10 cellular contexts compared by ENCODE assay signal in the genomic region with DNA sequence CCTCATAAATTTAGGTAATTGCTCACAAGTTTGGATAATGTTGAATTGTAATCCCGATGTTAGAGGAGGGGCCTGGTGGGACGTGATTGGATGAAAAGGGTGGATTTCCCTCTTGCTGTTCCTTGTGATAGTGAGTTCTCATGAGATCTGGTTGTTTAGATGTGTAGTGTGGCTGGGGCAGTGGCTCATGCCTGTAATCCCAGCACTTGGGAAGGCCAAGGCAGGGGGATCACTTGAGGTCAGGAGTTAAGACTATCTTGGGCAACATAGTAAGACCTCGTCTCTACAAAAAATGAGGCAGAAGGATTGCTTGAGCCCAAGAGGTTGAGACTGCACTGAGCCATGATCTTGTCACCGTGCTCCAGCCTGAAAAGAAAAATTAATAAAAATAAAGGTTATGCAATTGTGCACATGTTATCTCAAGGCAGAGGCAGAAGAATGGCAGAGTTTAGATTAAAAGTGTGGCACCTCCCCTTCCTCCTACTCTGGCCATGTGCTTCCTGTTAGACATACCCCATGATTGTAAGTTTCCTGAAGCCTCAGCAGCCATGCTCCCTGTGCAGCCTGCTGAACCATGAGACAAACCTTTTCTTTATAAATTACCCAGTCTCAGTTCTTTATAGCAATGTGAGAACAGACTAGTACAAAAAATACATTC. TPM values are rescaled to one million over a fixed set of nuclear protein-coding genes. Genes with fewer than 3 reads are reported as not detected.
A peak's percentile ranks its signal among the peaks of the same experiment; 100 is the strongest.
DNase-seq lines count a peak whose midpoint lies in the region; ATAC-seq, FAIRE-seq and TF ChIP-seq lines count a peak whose summit lies in the region.
"Had no signal": no experiment of that assay in that cellular context is flagged by ENCODE, and none has a peak within 500 bp of the region (broad histone marks: within the 10 kb centered on the region; RNA-seq: fewer than 3 reads in every experiment).

No MANE protein-coding gene starts in this region.

- ATAC-seq in T-helper 17 cell (no peak), GM19351 (IDR thresholded peaks at IDR 0.05; ENCODE audit: unreplicated experiment) (no peak), pancreas (no peak), GM18870 (IDR thresholded peaks at IDR 0.05; ENCODE audit: unreplicated experiment) (no peak)

- H3K79me2 ChIP-seq in fibroblast of lung (ENCODE audit: control insufficient read depth, insufficient read depth, low read length): peaks cover 12% of the 10 kb centered on the region

- peaks cover 31 to 55% (median 54%) of the 10 kb centered on the region in 11 experiments for H3K36me3 ChIP-seq in BLaER1 treated with 17β-estradiol and CSF1 and Interleukin-3, amounts not matched to agents 10 nM and 100 nM
- peaks cover 3% of the 10 kb centered on the region for H3K36me3 ChIP-seq in fibroblast of lung (ENCODE audit: control insufficient read depth, insufficient read depth, low read length)
- peaks cover 0 to 11% (median 11%) of the 10 kb centered on the region in 3 donors for H3K36me3 ChIP-seq in pancreas
- H3K36me3 ChIP-seq in H7 (replicated peaks; ENCODE audit: control insufficient read depth, insufficient read depth, low read length): peaks cover 28% of the 10 kb centered on the region

- H3K27me3 Mint-ChIP-seq in T-helper 17 cell: no peaks in the 10 kb centered on the region

- H3K4me3 Mint-ChIP-seq in T-helper 17 cell: peak overlapping the region; percentile 91

- DNase-seq in T-helper 17 cell: no peak
- no peak for DNase-seq in fibroblast of lung (ENCODE audit: low read depth in 2 of 2)
- DNase-seq in pancreas: no peak
- DNase-seq in H7: no peak
- DNase-seq: effector memory CD4-positive, alpha-beta T cell; NCI-H2081 had no signal

- H3K27ac ChIP-seq in BLaER1 treated with 17β-estradiol and CSF1 and Interleukin-3, amounts not matched to agents 10 nM and 100 nM: peak overlapping the region in 8 of 11 experiments; percentile 45 to 97 (median 95); a peak in 12 of 22 replicates
- no peak overlapping the region for H3K27ac ChIP-seq in fibroblast of lung (ENCODE audit: insufficient read depth, low read length)
- no peak overlapping the region for H3K27ac ChIP-seq in pancreas

- H3K27me3 ChIP-seq in BLaER1 treated with 17β-estradiol and CSF1 and Interleukin-3, amounts not matched to agents 10 nM and 100 nM: no peaks in the 10 kb centered on the region
- no peaks in the 10 kb centered on the region for H3K27me3 ChIP-seq in fibroblast of lung (ENCODE audit: control insufficient read depth, insufficient read depth, low read length)
- no peaks in the 10 kb centered on the region for H3K27me3 ChIP-seq in pancreas
- no peaks in the 10 kb centered on the region for H3K27me3 ChIP-seq in H7 (ENCODE audit: control insufficient read depth, insufficient read depth, low read length)

- no peaks in the 10 kb centered on the region for H3K9me3 ChIP-seq in BLaER1 treated with 17β-estradiol and CSF1 and Interleukin-3, amounts not matched to agents 10 nM and 100 nM (replicated peaks in 1 of 11)
- no peaks in the 10 kb centered on the region for H3K9me3 ChIP-seq in T-helper 17 cell (ENCODE audit: control insufficient read depth, low read length, poor library complexity, severe bottlenecking)
- no peaks in the 10 kb centered on the region for H3K9me3 ChIP-seq in fibroblast of lung (ENCODE audit: control insufficient read depth, insufficient read depth, low read depth, low read length)
- H3K9me3 ChIP-seq in pancreas: no peaks in the 10 kb centered on the region

- TF ChIP-seq CTCF in fibroblast of lung (conservative IDR thresholded peaks at IDR 0.05 in 1 of 2, IDR thresholded peaks at IDR 0.05 in 1 of 2; ENCODE audit: low read depth in 1 of 2, low read length in 2 of 2) (no peak), pancreas (IDR thresholded peaks at IDR 0.05) (no peak)

- peak; percentile 2 for TF ChIP-seq POLR2A in GM19099 (IDR thresholded peaks at IDR 0.05; ENCODE audit: extremely low read depth, insufficient read length, low read depth)

- H3K4me3 ChIP-seq in BLaER1 treated with 17β-estradiol and CSF1 and Interleukin-3, amounts not matched to agents 10 nM and 100 nM: peak overlapping the region in 9 of 10 experiments; percentile 79 to 96 (median 92); a peak in 17 of 20 replicates
- H3K4me3 ChIP-seq in fibroblast of lung (replicated peaks in 1 of 4; ENCODE audit: control extremely low read depth in 1 of 4, insufficient read depth in 1 of 4, low read depth in 3 of 4, low read length in 4 of 4): peak overlapping the region in 1 of 4 experiments; percentile 75
- H3K4me3 ChIP-seq in pancreas: peak overlapping the region in 1 of 4 donors; percentile 89
- no peak overlapping the region for H3K4me3 ChIP-seq in H7 (ENCODE audit: insufficient read depth, low read depth, low read length)

- 88 to 92% methylated on average over 4 of the region's 4 CpGs for WGBS in pancreas, 2 donors

- H3K9ac ChIP-seq in BLaER1 treated with 17β-estradiol and CSF1 and Interleukin-3, amounts not matched to agents 10 nM and 100 nM: peak overlapping the region in 6 of 11 experiments; percentile 1 to 98 (median 78); a peak in 8 of 22 replicates
- H3K9ac ChIP-seq in fibroblast of lung (ENCODE audit: insufficient read depth, low read length): no peak overlapping the region

- peaks cover 4% of the 10 kb centered on the region for H3K36me3 Mint-ChIP-seq in T-helper 17 cell (ENCODE audit: low read depth)

- peaks cover 25 to 43% (median 32%) of the 10 kb centered on the region in 10 experiments for H3K4me1 ChIP-seq in BLaER1 treated with 17β-estradiol and CSF1 and Interleukin-3, amounts not matched to agents 10 nM and 100 nM
- H3K4me1 ChIP-seq in fibroblast of lung (ENCODE audit: control insufficient read depth, extremely low read depth, insufficient read depth, low read length): peaks cover 3% of the 10 kb centered on the region
- peaks cover 10 to 22% (median 18%) of the 10 kb centered on the region in 3 donors for H3K4me1 ChIP-seq in pancreas

- H4K20me1 ChIP-seq in BLaER1 treated with 17β-estradiol and CSF1 and Interleukin-3, amounts not matched to agents 10 nM and 100 nM: peaks cover 0 to 61% (median 20%) of the 10 kb centered on the region in 11 experiments; a peak in 11 of 22 replicates
- no peaks in the 10 kb centered on the region for H4K20me1 ChIP-seq in fibroblast of lung (ENCODE audit: control insufficient read depth, extremely low read depth, insufficient read depth, low read length)

- H3K4me2 ChIP-seq in BLaER1 treated with 17β-estradiol and CSF1 and Interleukin-3, amounts not matched to agents 10 nM and 100 nM: peak overlapping the region; percentile 65 to 99 (median 96)
- H3K4me2 ChIP-seq in fibroblast of lung (ENCODE audit: extremely low read depth, insufficient read depth, low read length): peak overlapping the region; percentile 63

- peak overlapping the region; percentile 78 for H3K27ac Mint-ChIP-seq in T-helper 17 cell

- peaks cover 31% of the 10 kb centered on the region for H3K4me1 Mint-ChIP-seq in T-helper 17 cell

- no peak overlapping the region for H2AFZ ChIP-seq in fibroblast of lung (ENCODE audit: low read length)

- no peak for FAIRE-seq in pancreas (lab: Jason Lieb, UNC)

- intact Hi-C loops in pancreas (cut with DNase I): no loop called here

RNA-seq across cellular contexts. Expression of a gene that starts 36.5 kb away (rescaled TPM):
- total RNA-seq in T-helper 17 cell (not detected), fibroblast of lung (under 0.01 TPM in 2 replicates), pancreas (1 to 10 TPM in 1 of 6 donors, under 1 TPM in 5; 0.14 to 1.7 (median 0.48) TPM)
- polyA plus RNA-seq in fibroblast of lung (0.07 and 0.54 TPM in 2 replicates), pancreas (under 1 TPM; 0.14 to 0.15 TPM)
- polyA plus RNA-seq in fibroblast of lung (2012): 0.09 and 0.51 TPM in 2 replicates
- polyA minus RNA-seq in fibroblast of lung (ENCODE audit: low replicate concordance): 0.12 TPM in 1 of 2 replicates, not detected in the other
- 3.4 and 5.1 TPM in 2 replicates for total RNA-seq in H7 (2014; rRNA removed; shearing (Covaris generic))

RNA-seq across cellular contexts. Expression of a gene that starts 55.6 kb away (rescaled TPM):
- total RNA-seq in T-helper 17 cell: 10 to 100 TPM; 22.5 to 24.0 TPM
- total RNA-seq in fibroblast of lung: 12.6 and 14.4 TPM in 2 replicates
- polyA plus RNA-seq in fibroblast of lung: 18.0 and 21.8 TPM in 2 replicates
- 12.8 and 13.9 TPM in 2 replicates for polyA plus RNA-seq in fibroblast of lung (2012)
- polyA minus RNA-seq in fibroblast of lung (ENCODE audit: low replicate concordance): 4.5 and 12.1 TPM in 2 replicates
- total RNA-seq in pancreas: 10 to 100 TPM in 3 of 6 donors, 1 to 10 TPM in 3; 8.4 to 12.1 (median 10.1) TPM
- polyA plus RNA-seq in pancreas: 1 to 10 TPM; 1.5 to 3.0 TPM
- 21.3 and 29.8 TPM in 2 replicates for total RNA-seq in H7 (2014; rRNA removed; shearing (Covaris generic))

Comparison
In these comparisons a context has a peak if more than half of its experiments do, and no peak if none do; other contexts are left out.
1. H3K27ac ChIP-seq: peak in BLaER1 treated with 17β-estradiol and CSF1 and Interleukin-3, amounts not matched to agents 10 nM and 100 nM (8 of 11); none in fibroblast of lung (single experiment) and pancreas (0 of 4).